In genomic region chr12:24997970-24998582, GRCh38 we compare ENCODE assay signal across 8 cellular contexts. TPM values are rescaled to one million over a fixed set of nuclear protein-coding genes. Genes with fewer than 3 reads are reported as not detected.
DNase-seq lines count a peak whose midpoint lies in the region; ATAC-seq lines count a peak whose summit lies in the region.

No MANE protein-coding gene starts in this region.

- peak; percentile 69 for ATAC-seq in HG02938 (IDR thresholded peaks at IDR 0.05; ENCODE audit: unreplicated experiment)

- CTCF ChIA-PET in activated naive CD4-positive, alpha-beta T cell treated with anti-CD3 and anti-CD28 coated beads for 36 hours (lab: Charles Lee), result interaction anchor here (0.6 to 2.8 kb wide), 6 partner anchors 11 to 389 kb away, joined by 3 to 14 read pairs (median 7); a partner anchor contains a TSS

- no peaks in the 10 kb centered on the region for H3K9me3 Mint-ChIP-seq in activated naive CD4-positive, alpha-beta T cell treated with anti-CD3 and anti-CD28 coated beads for 36 hours

- intact Hi-C loops in activated naive CD4-positive, alpha-beta T cell treated with anti-CD3 and anti-CD28 coated beads for 36 hours (cut with micrococcal nuclease), result loop anchor here (1.0 to 2.0 kb wide), 8 partner anchors 54 to 336 kb away; partner anchors contain the start of genes DNAI7 and ETFRF1

- DNase-seq in activated naive CD4-positive, alpha-beta T cell treated with anti-CD3 and anti-CD28 coated beads for 36 hours, result peak; percentile 20
- no peak for DNase-seq in activated naive CD4-positive, alpha-beta T cell (lab: John Stamatoyannopoulos, UW)
- DNase-seq in RPMI7951 (ENCODE audit: low read depth) (peak; percentile 64), medulla oblongata (ENCODE audit: extremely low spot score) (peak; percentile 42), substantia nigra (lab: John Stamatoyannopoulos, UW) (no peak), DMS53 (lab: John Stamatoyannopoulos, UW) (no peak), NCI-H2227 (lab: John Stamatoyannopoulos, UW; ENCODE audit: unreplicated experiment) (no peak)

- H3K27ac ChIP-seq in substantia nigra (ENCODE audit: low read depth, low read length, poor library complexity, severe bottlenecking), result no peak overlapping the region

- peaks cover 36% of the 10 kb centered on the region for H3K4me1 Mint-ChIP-seq in activated naive CD4-positive, alpha-beta T cell treated with anti-CD3 and anti-CD28 coated beads for 36 hours (ENCODE audit: low read depth)

- H3K36me3 Mint-ChIP-seq in activated naive CD4-positive, alpha-beta T cell treated with anti-CD3 and anti-CD28 coated beads for 36 hours (ENCODE audit: low read depth), result no peaks in the 10 kb centered on the region

- no peak overlapping the region for H3K4me3 Mint-ChIP-seq in activated naive CD4-positive, alpha-beta T cell treated with anti-CD3 and anti-CD28 coated beads for 36 hours

- no peaks in the 10 kb centered on the region for H3K27me3 Mint-ChIP-seq in activated naive CD4-positive, alpha-beta T cell treated with anti-CD3 and anti-CD28 coated beads for 36 hours (ENCODE audit: low read depth)

- H3K27ac Mint-ChIP-seq in activated naive CD4-positive, alpha-beta T cell treated with anti-CD3 and anti-CD28 coated beads for 36 hours, result peak overlapping the region; percentile 75

RNA-seq across cellular contexts. Expression of gene BCAT1, which starts 49.2 kb away (rescaled TPM):
- total RNA-seq in activated naive CD4-positive, alpha-beta T cell treated with anti-CD3 and anti-CD28 coated beads for 36 hours, result 10 to 100 TPM; 16.4 to 16.7 TPM
- 85.7 and 108 TPM in 2 replicates for total RNA-seq in RPMI7951 (2014; rRNA removed; shearing (Covaris generic))

Comparison
In these comparisons a context has a peak if more than half of its experiments do, and no peak if none do; other contexts are left out.
1. DNase-seq: peak in activated naive CD4-positive, alpha-beta T cell treated with anti-CD3 and anti-CD28 coated beads for 36 hours (single experiment), RPMI7951 (single experiment) and medulla oblongata (single experiment); none in activated naive CD4-positive, alpha-beta T cell (0 of 4), substantia nigra (0 of 49), DMS53 (single experiment) and NCI-H2227 (single experiment).